In the genomic region with DNA sequence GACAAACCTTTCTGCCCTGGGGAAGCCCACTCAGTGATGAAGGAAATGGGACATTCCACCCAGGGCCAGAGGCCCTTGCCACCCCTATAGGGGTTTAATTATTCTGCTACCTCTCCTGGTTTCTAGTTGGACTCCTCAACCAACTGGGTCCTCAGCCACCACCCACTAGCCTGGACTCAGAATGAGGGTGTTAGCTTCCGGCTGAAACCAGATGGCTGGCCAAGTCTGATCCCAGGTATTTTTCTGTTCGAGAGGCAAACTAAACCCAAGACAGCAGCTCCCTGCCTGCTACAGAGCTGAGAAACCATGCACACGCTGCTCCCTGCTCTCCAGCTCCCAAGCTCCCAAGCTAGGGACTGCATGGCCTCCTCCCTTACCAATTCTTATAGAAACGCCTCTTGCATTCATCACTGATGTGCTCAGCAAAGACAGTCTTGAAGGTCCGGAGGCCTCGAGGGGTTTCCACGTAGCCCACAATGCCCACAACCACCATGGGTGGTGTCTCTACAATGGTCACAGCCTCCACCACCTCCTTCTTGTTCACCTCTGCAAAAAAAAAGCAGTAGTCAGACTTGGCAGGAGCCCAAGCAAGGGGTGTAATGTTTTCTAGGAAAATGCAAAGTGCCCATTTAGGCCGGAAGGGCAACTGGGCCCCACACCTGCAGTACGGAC, we compare ENCODE assay signal across 8 cellular contexts. TPM values are rescaled to one million over a fixed set of nuclear protein-coding genes. Genes with fewer than 3 reads are reported as not detected.
DNase-seq lines count a peak whose midpoint lies in the region; ATAC-seq and FAIRE-seq lines count a peak whose summit lies in the region.

No MANE protein-coding gene starts in this region.

- peak overlapping the region; percentile 100 for H3K4me3 Mint-ChIP-seq in activated CD4-positive, alpha-beta memory T cell treated with anti-CD3 and anti-CD28 coated beads for 36 hours
- peak overlapping the region; percentile 98 to 100 for H3K4me3 Mint-ChIP-seq in stimulated activated naive B cell treated with anti-CD40 and anti-IgM and Interleukin-4, amounts not matched to agents 10 μg/mL and 1 μg/mL and 100 μg/mL, for 72 hours

- DNase-seq in stimulated activated CD4-positive, alpha-beta T cell treated with anti-CD3 and anti-CD28 coated beads, Interleukin-4, amount 100 ng/mL, for 24 hours: peak; percentile 32
- DNase-seq in stimulated activated CD4-positive, alpha-beta T cell treated with anti-CD3 and anti-CD28 coated beads, Interleukin-4, amount 100 ng/mL, for 1 hour: no peak
- DNase-seq in activated CD4-positive, alpha-beta memory T cell treated with anti-CD3 and anti-CD28 coated beads for 36 hours: peak; percentile 66
- peak; percentile 57 for DNase-seq in glomerular visceral epithelial cell (ENCODE audit: extremely low spot score)
- DNase-seq in stimulated activated naive B cell treated with anti-CD40 and anti-IgM and Interleukin-4, amounts not matched to agents 10 μg/mL and 1 μg/mL and 100 μg/mL, for 72 hours: no peak
- DNase-seq in urothelium cell line (ENCODE audit: low spot score): no peak
- DNase-seq in KG1 (lab: John Stamatoyannopoulos, UW): no peak

- H3K27ac Mint-ChIP-seq in activated CD4-positive, alpha-beta memory T cell treated with anti-CD3 and anti-CD28 coated beads for 36 hours: peak overlapping the region; percentile 99
- H3K27ac Mint-ChIP-seq in stimulated activated naive B cell treated with anti-CD40 and anti-IgM and Interleukin-4, amounts not matched to agents 10 μg/mL and 1 μg/mL and 100 μg/mL, for 72 hours: peak overlapping the region; percentile 100

- no peaks in the 10 kb centered on the region for H3K9me3 Mint-ChIP-seq in activated CD4-positive, alpha-beta memory T cell treated with anti-CD3 and anti-CD28 coated beads for 36 hours
- H3K9me3 Mint-ChIP-seq in stimulated activated naive B cell treated with anti-CD40 and anti-IgM and Interleukin-4, amounts not matched to agents 10 μg/mL and 1 μg/mL and 100 μg/mL, for 72 hours: no peaks in the 10 kb centered on the region

- POLR2A ChIA-PET in activated CD4-positive, alpha-beta memory T cell treated with anti-CD3 and anti-CD28 coated beads for 36 hours (lab: Charles Lee): interaction anchor here (0.6 to 5.3 kb wide), 13 partner anchors 11 to 561 kb away, joined by 3 to 51 read pairs (median 3); a partner anchor contains a TSS

- no peaks in the 10 kb centered on the region for H3K27me3 Mint-ChIP-seq in activated CD4-positive, alpha-beta memory T cell treated with anti-CD3 and anti-CD28 coated beads for 36 hours
- no peaks in the 10 kb centered on the region for H3K27me3 Mint-ChIP-seq in stimulated activated naive B cell treated with anti-CD40 and anti-IgM and Interleukin-4, amounts not matched to agents 10 μg/mL and 1 μg/mL and 100 μg/mL, for 72 hours

- intact Hi-C loops in activated CD4-positive, alpha-beta memory T cell treated with anti-CD3 and anti-CD28 coated beads for 36 hours (cut with micrococcal nuclease): loop anchor here (2.0 to 10.0 kb wide), 6 partner anchors 70 to 610 kb away; a partner anchor contains a TSS

- ATAC-seq in stimulated activated naive B cell treated with anti-CD40 and anti-IgM and Interleukin-4, amounts not matched to agents 10 μg/mL and 1 μg/mL and 100 μg/mL, for 72 hours (replicated peaks): no peak
- ATAC-seq in GM18909 (IDR thresholded peaks at IDR 0.05; ENCODE audit: poor library complexity, unreplicated experiment): no peak

- H3K36me3 Mint-ChIP-seq in activated CD4-positive, alpha-beta memory T cell treated with anti-CD3 and anti-CD28 coated beads for 36 hours: peaks cover 69% of the 10 kb centered on the region
- peaks cover 58 to 77% of the 10 kb centered on the region in 2 donors for H3K36me3 Mint-ChIP-seq in stimulated activated naive B cell treated with anti-CD40 and anti-IgM and Interleukin-4, amounts not matched to agents 10 μg/mL and 1 μg/mL and 100 μg/mL, for 72 hours

- FAIRE-seq in urothelium cell line (lab: Jason Lieb, UNC): no peak

- H3K4me1 Mint-ChIP-seq in activated CD4-positive, alpha-beta memory T cell treated with anti-CD3 and anti-CD28 coated beads for 36 hours (ENCODE audit: low read depth): peaks cover 46% of the 10 kb centered on the region
- peaks cover 48 to 70% of the 10 kb centered on the region in 2 donors for H3K4me1 Mint-ChIP-seq in stimulated activated naive B cell treated with anti-CD40 and anti-IgM and Interleukin-4, amounts not matched to agents 10 μg/mL and 1 μg/mL and 100 μg/mL, for 72 hours

- CTCF ChIA-PET in activated CD4-positive, alpha-beta memory T cell treated with anti-CD3 and anti-CD28 coated beads for 36 hours (lab: Charles Lee): interaction anchor here (0.6 to 7.0 kb wide), 19 partner anchors 9 to 446 kb away, joined by 3 to 68 read pairs (median 4); a partner anchor contains a TSS

RNA-seq across cellular contexts. Expression of a gene that starts 2.2 kb away (rescaled TPM):
- total RNA-seq in activated CD4-positive, alpha-beta memory T cell treated with anti-CD3 and anti-CD28 coated beads for 36 hours: 1,000 to 10,000 TPM; 2,986 to 3,013 TPM

RNA-seq across cellular contexts. Expression of a gene that starts 32.6 kb away (rescaled TPM):
- not detected for total RNA-seq in activated CD4-positive, alpha-beta memory T cell treated with anti-CD3 and anti-CD28 coated beads for 36 hours

Comparison
In these comparisons a context has a peak if more than half of its experiments do, and no peak if none do; other contexts are left out.
1. DNase-seq: peak in stimulated activated CD4-positive, alpha-beta T cell treated with anti-CD3 and anti-CD28 coated beads, Interleukin-4, amount 100 ng/mL, for 24 hours (single experiment), activated CD4-positive, alpha-beta memory T cell treated with anti-CD3 and anti-CD28 coated beads for 36 hours (single experiment) and glomerular visceral epithelial cell (single experiment); none in stimulated activated CD4-positive, alpha-beta T cell treated with anti-CD3 and anti-CD28 coated beads, Interleukin-4, amount 100 ng/mL, for 1 hour (single experiment), stimulated activated naive B cell treated with anti-CD40 and anti-IgM and Interleukin-4, amounts not matched to agents 10 μg/mL and 1 μg/mL and 100 μg/mL, for 72 hours (single experiment), urothelium cell line (single experiment) and KG1 (single experiment).